1 cellular context compared by ENCODE assay signal in genomic region chr5:91906494-91906893, GRCh38.
TF ChIP-seq lines count a peak whose summit lies in the region.

No MANE protein-coding gene starts in this region.

TF ChIP-seq in A549, 52 proteins besides CTCF, POLR2A, EP300 and RAD21 (continued from another document):
- TF ChIP-seq JUN (IDR thresholded peaks at IDR 0.05) (no peak), PBX3 (IDR thresholded peaks at IDR 0.05) (no peak), KDM1A (IDR thresholded peaks at IDR 0.05; ENCODE audit: low read depth) (no peak)
